Comparison of ENCODE assay signal across 16 cellular contexts in the genomic region with DNA sequence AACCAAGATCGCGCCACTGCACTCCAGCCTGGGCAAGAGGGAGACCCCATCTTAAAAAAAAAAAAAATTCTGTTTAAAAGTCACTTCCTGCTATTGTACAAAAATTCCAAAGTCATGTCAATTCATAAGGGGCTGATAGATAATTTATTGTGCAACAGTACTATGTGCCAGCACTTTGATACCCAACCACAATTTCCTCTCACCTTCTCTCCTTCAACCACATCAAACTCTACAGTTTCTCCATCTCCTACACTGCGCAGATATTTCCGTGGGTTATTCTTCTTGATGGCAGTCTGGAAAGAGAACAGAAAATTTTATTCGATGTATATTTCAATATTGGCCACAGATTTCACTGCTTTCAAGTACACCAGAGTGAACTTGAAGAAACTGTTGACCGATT. TPM values are rescaled to one million over a fixed set of nuclear protein-coding genes. Genes with fewer than 3 reads are reported as not detected.
A peak's percentile ranks its signal among the peaks of the same experiment; 100 is the strongest.
DNase-seq lines count a peak whose midpoint lies in the region; ATAC-seq and TF ChIP-seq lines count a peak whose summit lies in the region.
"Had no signal": no experiment of that assay in that cellular context is flagged by ENCODE, and none has a peak within 500 bp of the region (broad histone marks: within the 10 kb centered on the region; RNA-seq: fewer than 3 reads in every experiment).

No MANE protein-coding gene starts in this region.

- no peak overlapping the region for H3K9ac ChIP-seq in Loucy (ENCODE audit: low read depth, low read length, poor library complexity, severe bottlenecking)
- H3K9ac ChIP-seq: BLaER1 treated with 17β-estradiol and CSF1 and Interleukin-3, amounts not matched to agents 10 nM and 100 nM had no signal

- H3K4me2 ChIP-seq in Loucy (ENCODE audit: low read depth, low read length, poor library complexity, severe bottlenecking): peak overlapping the region; percentile 74
- H3K4me2 ChIP-seq: BLaER1 treated with 17β-estradiol and CSF1 and Interleukin-3, amounts not matched to agents 10 nM and 100 nM had no signal

- no peaks in the 10 kb centered on the region for H3K9me3 Mint-ChIP-seq in activated CD4-positive, alpha-beta T cell treated with anti-CD3 and anti-CD28 coated beads for 36 hours (ENCODE audit: low read depth)

- peaks cover 2% of the 10 kb centered on the region; the same call in 1 of the 2 replicates for H3F3A ChIP-seq in Loucy (ENCODE audit: low read depth)

- H3K27ac ChIP-seq in breast epithelium (peak overlapping the region; percentile 81 to 100), gastrocnemius medialis (peak overlapping the region; percentile 97 to 100 (median 98)), RWPE1 (no peak overlapping the region)
- H3K27ac ChIP-seq: 22Rv1; BLaER1 treated with 17β-estradiol and CSF1 and Interleukin-3, amounts not matched to agents 10 nM and 100 nM had no signal

- peak overlapping the region; percentile 94 for H3K4me3 ChIP-seq in Loucy (ENCODE audit: low read length, poor library complexity, severe bottlenecking)
- H3K4me3 ChIP-seq in breast epithelium: no peak overlapping the region
- H3K4me3 ChIP-seq in gastrocnemius medialis: peak overlapping the region; percentile 62 to 99 (median 87)
- H3K4me3 ChIP-seq: BLaER1 treated with 17β-estradiol and CSF1 and Interleukin-3, amounts not matched to agents 10 nM and 100 nM had no signal

- TF ChIP-seq POLR2A in breast epithelium (IDR thresholded peaks at IDR 0.05) (no peak), gastrocnemius medialis (IDR thresholded peaks at IDR 0.05) (no peak)

- peaks cover 43% of the 10 kb centered on the region for H3K4me1 ChIP-seq in Loucy (ENCODE audit: insufficient read depth, low read length, poor library complexity, severe bottlenecking)
- H3K4me1 ChIP-seq in breast epithelium: peaks cover 0 to 18% of the 10 kb centered on the region in 2 donors
- peaks cover 61 to 80% of the 10 kb centered on the region in 2 donors for H3K4me1 ChIP-seq in gastrocnemius medialis

- peak; percentile 55 for ATAC-seq in activated CD4-positive, alpha-beta T cell treated with anti-CD3 and anti-CD28 coated beads for 36 hours
- ATAC-seq in gastrocnemius medialis (no peak), HG02623 (IDR thresholded peaks at IDR 0.05; ENCODE audit: unreplicated experiment) (no peak), HG03354 (IDR thresholded peaks at IDR 0.05; ENCODE audit: poor library complexity, severe bottlenecking, unreplicated experiment) (no peak)

- TF ChIP-seq CTCF in Loucy (conservative IDR thresholded peaks at IDR 0.05; ENCODE audit: low read length) (no peak), breast epithelium (IDR thresholded peaks at IDR 0.05) (no peak), gastrocnemius medialis (IDR thresholded peaks at IDR 0.05 in 4 of 5, conservative IDR thresholded peaks at IDR 0.05 in 1 of 5) (no peak), RWPE1 (conservative IDR thresholded peaks at IDR 0.05; ENCODE audit: low read depth) (no peak)

- no peak overlapping the region for H3K27ac Mint-ChIP-seq in activated CD4-positive, alpha-beta T cell treated with anti-CD3 and anti-CD28 coated beads for 36 hours

- H3K36me3 Mint-ChIP-seq in activated CD4-positive, alpha-beta T cell treated with anti-CD3 and anti-CD28 coated beads for 36 hours (ENCODE audit: low read depth): peaks cover 52% of the 10 kb centered on the region

- POLR2A ChIA-PET in activated CD4-positive, alpha-beta T cell treated with anti-CD3 and anti-CD28 coated beads for 36 hours (lab: Charles Lee): no interaction called here
- POLR2A ChIA-PET in RWPE1 (lab: Yijun Ruan, JAX; ENCODE audit: low non-redundant PET): no interaction called here

- peaks cover 28% of the 10 kb centered on the region for H4K20me1 ChIP-seq in Loucy (ENCODE audit: insufficient read depth, low read length, poor library complexity, severe bottlenecking)

- H3K36me3 ChIP-seq in Loucy (ENCODE audit: insufficient read depth, low read length) (peaks cover 37% of the 10 kb centered on the region; the same call in 1 of the 2 replicates), breast epithelium (peaks cover 6% of the 10 kb centered on the region), gastrocnemius medialis (peaks cover 6 to 69% of the 10 kb centered on the region in 2 donors)

- H3K27me3 Mint-ChIP-seq in activated CD4-positive, alpha-beta T cell treated with anti-CD3 and anti-CD28 coated beads for 36 hours: peaks cover 9% of the 10 kb centered on the region

- DNase-seq in activated CD4-positive, alpha-beta T cell treated with anti-CD3 and anti-CD28 coated beads for 36 hours: no peak
- no peak for DNase-seq in activated CD4-positive, alpha-beta T cell treated with anti-CD3 and anti-CD28 coated beads, Interleukin-2, amount 50 U/mL, for 4 hours
- no peak for DNase-seq in breast epithelium (ENCODE audit: low spot score in 2 of 2)
- DNase-seq in gastrocnemius medialis: no peak
- no peak for DNase-seq in RWPE1 (ENCODE audit: low spot score)
- DNase-seq: effector CD8-positive, alpha-beta T cell; foreskin fibroblast; NCI-H146; NCI-H226; stimulated activated CD4-positive, alpha-beta T cell treated with anti-CD3 and anti-CD28 coated beads, Interleukin-15, amount 100 ng/mL, for 24 hours had no signal

- CTCF ChIA-PET in activated CD4-positive, alpha-beta T cell treated with anti-CD3 and anti-CD28 coated beads for 36 hours (lab: Charles Lee): interaction anchor here (0.5 to 0.7 kb wide), 2 partner anchors 594 to 785 kb away, joined by 3 read pairs; no protein-coding TSS in a partner anchor
- CTCF ChIA-PET in RWPE1 (lab: Yijun Ruan, JAX): no interaction called here

- no peaks in the 10 kb centered on the region for H3K9me2 ChIP-seq in Loucy (replicated peaks; ENCODE audit: low read depth, low read length)

- H2AFZ ChIP-seq in Loucy (ENCODE audit: low read length): no peak overlapping the region

- H3K79me2 ChIP-seq in Loucy (ENCODE audit: insufficient read depth, low read length): peaks cover 53% of the 10 kb centered on the region

- no peaks in the 10 kb centered on the region for H3K27me3 ChIP-seq in Loucy (ENCODE audit: insufficient read depth, low read length, poor library complexity, severe bottlenecking)
- H3K27me3 ChIP-seq in breast epithelium: no peaks in the 10 kb centered on the region
- H3K27me3 ChIP-seq in gastrocnemius medialis: no peaks in the 10 kb centered on the region
- H3K27me3 ChIP-seq: BLaER1 treated with 17β-estradiol and CSF1 and Interleukin-3, amounts not matched to agents 10 nM and 100 nM had no signal

- intact Hi-C loops in activated CD4-positive, alpha-beta T cell treated with anti-CD3 and anti-CD28 coated beads for 36 hours (cut with DNase I, micrococcal nuclease): no loop called here
- intact Hi-C loops in breast epithelium (cut with DNase I; ENCODE audit: low total_unique reads) (no loop called here), gastrocnemius medialis (cut with DNase I; ENCODE audit: low total_unique reads) (loop anchor here (5.0 kb wide), 1 partner anchor 1847 kb away; the partner anchor contains the start of gene DUSP16)

- H3K9me3 ChIP-seq in Loucy (ENCODE audit: insufficient read depth, low read depth, low read length) (no peaks in the 10 kb centered on the region), breast epithelium (no peaks in the 10 kb centered on the region), gastrocnemius medialis (no peaks in the 10 kb centered on the region)

- H3K4me3 Mint-ChIP-seq in activated CD4-positive, alpha-beta T cell treated with anti-CD3 and anti-CD28 coated beads for 36 hours: no peak overlapping the region

- in situ Hi-C loops in gastrocnemius medialis (cut with MboI; ENCODE audit: low sequenced_read_pairs in 4 of 4): loop anchor here in 2 of 4 donors (25.0 kb wide), 2 partner anchors 503 to 1072 kb away; partner anchors contain the start of gene GABARAPL1 (in 2 of the 2)

- peaks cover 27% of the 10 kb centered on the region for H3K4me1 Mint-ChIP-seq in activated CD4-positive, alpha-beta T cell treated with anti-CD3 and anti-CD28 coated beads for 36 hours

RNA-seq across cellular contexts. Expression of gene YBX3, which starts 7.6 kb away (rescaled TPM):
- 100 to 1,000 TPM; 157 to 175 TPM for total RNA-seq in activated CD4-positive, alpha-beta T cell treated with anti-CD3 and anti-CD28 coated beads for 36 hours
- 100 to 1,000 TPM; 262 to 381 (median 290) TPM for total RNA-seq in breast epithelium
- total RNA-seq in gastrocnemius medialis: 1,000 to 10,000 TPM; 3,451 to 6,393 (median 4,786) TPM

RNA-seq across cellular contexts. Expression of gene STYK1, which starts 41.6 kb away (rescaled TPM):
- total RNA-seq in activated CD4-positive, alpha-beta T cell treated with anti-CD3 and anti-CD28 coated beads for 36 hours: not detected
- total RNA-seq in breast epithelium (1 to 10 TPM in 2 of 3 donors, under 1 TPM in 1; 0.32 to 4.9 (median 3.5) TPM), gastrocnemius medialis (under 1 TPM in 1 of 4 donors, not detected in 3; 0.12 TPM)
- total RNA-seq: SK-MEL-5 had no signal

Comparison
In these comparisons a context has a peak if more than half of its experiments do, and no peak if none do; other contexts are left out.
1. H3K4me3 ChIP-seq: peak in Loucy (single experiment) and gastrocnemius medialis (4 of 4); none in breast epithelium (0 of 3).
2. RNA of gene YBX3, which starts 7.6 kb away (total RNA-seq): 3,451 to 6,393 TPM in gastrocnemius medialis; 262 to 381 TPM in breast epithelium and 157 to 175 TPM in activated CD4-positive, alpha-beta T cell treated with anti-CD3 and anti-CD28 coated beads for 36 hours; every median in the first group is over 4 times any median in the second.